In genomic region chr19:54214217-54214616, GRCh38 we compare ENCODE assay signal across 5 cellular contexts. TPM values are rescaled to one million over a fixed set of nuclear protein-coding genes. Genes with fewer than 3 reads are reported as not detected.
"Had no signal": no experiment of that assay in that cellular context is flagged by ENCODE, and none has a peak within 500 bp of the region (broad histone marks: within the 10 kb centered on the region; RNA-seq: fewer than 3 reads in every experiment).

No MANE protein-coding gene starts in this region.

RNA-seq across cellular contexts. Expression of gene LILRB3, which starts 8.6 kb away (rescaled TPM):
- total RNA-seq: dermis blood vessel endothelial cell, glomerular endothelial cell, hepatocyte, mammary epithelial cell had no signal
- polyA plus RNA-seq: mammary epithelial cell had no signal

RNA-seq across cellular contexts. Expression of gene LILRA6, which starts 28.4 kb away (rescaled TPM):
- total RNA-seq: dermis blood vessel endothelial cell, esophagus mucosa, glomerular endothelial cell, hepatocyte, mammary epithelial cell had no signal
- polyA plus RNA-seq: mammary epithelial cell had no signal
